ENCODE assay signal across 30 cellular contexts in genomic region chr20:59068534-59068933, GRCh38. TPM values are rescaled to one million over a fixed set of nuclear protein-coding genes. Genes with fewer than 3 reads are reported as not detected.
"Had no signal": no experiment of that assay in that cellular context is flagged by ENCODE, and none has a peak within 500 bp of the region (broad histone marks: within the 10 kb centered on the region; RNA-seq: fewer than 3 reads in every experiment).

No MANE protein-coding gene starts in this region.

- H3K27ac Mint-ChIP-seq: naive thymus-derived CD8-positive, alpha-beta T cell; nephron; neural progenitor cell; stimulated activated memory B cell treated with anti-CD40 and anti-IgM and Interleukin-4, amounts not matched to agents 10 μg/mL and 1 μg/mL and 100 μg/mL, for 72 hours; stimulated activated naive CD8-positive, alpha-beta T cell treated with anti-CD3 and anti-CD28 coated beads, Interleukin-15, amount 100 ng/mL, for 72 hours had no signal

- H3K4me3 ChIP-seq: heart right ventricle, hepatocyte, left lung, lower lobe of right lung, neural progenitor cell, psoas muscle, right atrium auricular region, right lobe of liver, smooth muscle cell, testis, thyroid gland, upper lobe of right lung had no signal

- H3K4me3 Mint-ChIP-seq: naive thymus-derived CD8-positive, alpha-beta T cell; nephron; neural progenitor cell; stimulated activated memory B cell treated with anti-CD40 and anti-IgM and Interleukin-4, amounts not matched to agents 10 μg/mL and 1 μg/mL and 100 μg/mL, for 72 hours; stimulated activated naive CD8-positive, alpha-beta T cell treated with anti-CD3 and anti-CD28 coated beads, Interleukin-15, amount 100 ng/mL, for 72 hours had no signal

- H3K4me2 ChIP-seq: hepatocyte, neural progenitor cell, smooth muscle cell had no signal

- H3K9me3 ChIP-seq: heart right ventricle, left lung, lower lobe of right lung, neutrophil, psoas muscle, right atrium auricular region, right lobe of liver, testis, thyroid gland, upper lobe of right lung had no signal

- H3K4me1 ChIP-seq: neural progenitor cell, parathyroid adenoma, psoas muscle, right lobe of liver, testis, upper lobe of right lung had no signal

- H3K36me3 Mint-ChIP-seq: naive thymus-derived CD8-positive, alpha-beta T cell; neural progenitor cell; stimulated activated memory B cell treated with anti-CD40 and anti-IgM and Interleukin-4, amounts not matched to agents 10 μg/mL and 1 μg/mL and 100 μg/mL, for 72 hours had no signal

- DNase-seq: heart right ventricle; kidney; left colon; left lung; lower lobe of right lung; mammary epithelial cell; mesenchymal stem cell; naive thymus-derived CD8-positive, alpha-beta T cell; occipital lobe; psoas muscle; right lobe of liver; stimulated activated CD4-positive, alpha-beta T cell treated with anti-CD3 and anti-CD28 coated beads, Interleukin-1b, Interleukin-23, amount 100 ng/mL, for 48 hours; stimulated activated CD4-positive, alpha-beta T cell treated with anti-CD3 and anti-CD28 coated beads, Interleukin-2, amount 100 ng/mL, for 48 hours; stimulated activated CD4-positive, alpha-beta T cell treated with anti-CD3 and anti-CD28 coated beads, Interleukin-4, amount 100 ng/mL, for 4 hours; stimulated activated CD8-positive, alpha-beta memory T cell treated with anti-CD3 and anti-CD28 coated beads, Interleukin-4, amount 100 ng/mL, for 48 hours; stimulated activated naive CD4-positive, alpha-beta T cell treated with Interleukin-2 at 50 U/mL for 16 hours; stimulated activated naive CD8-positive, alpha-beta T cell treated with anti-CD3 and anti-CD28 coated beads, Interleukin-15, amount 100 ng/mL, for 72 hours; testis; thyroid gland; trophoblast cell; upper lobe of right lung had no signal

- ATAC-seq: heart right ventricle; left colon; left lung; lower lobe of right lung; naive thymus-derived CD8-positive, alpha-beta T cell; psoas muscle; right lobe of liver; stimulated activated memory B cell treated with anti-CD40 and anti-IgM and Interleukin-4, amounts not matched to agents 10 μg/mL and 1 μg/mL and 100 μg/mL, for 72 hours; stimulated activated naive CD8-positive, alpha-beta T cell treated with anti-CD3 and anti-CD28 coated beads, Interleukin-15, amount 100 ng/mL, for 72 hours; upper lobe of right lung had no signal

- H3K27me3 ChIP-seq: right atrium auricular region, testis, thyroid gland, upper lobe of right lung had no signal

- H3K79me2 ChIP-seq: hepatocyte, parathyroid adenoma had no signal

- H3K27me3 Mint-ChIP-seq: stimulated activated memory B cell treated with anti-CD40 and anti-IgM and Interleukin-4, amounts not matched to agents 10 μg/mL and 1 μg/mL and 100 μg/mL, for 72 hours had no signal

- H3K36me3 ChIP-seq: heart right ventricle, left lung, lower lobe of right lung, neural progenitor cell, neutrophil, right atrium auricular region, right lobe of liver, thyroid gland, upper lobe of right lung had no signal

- H3K9me3 Mint-ChIP-seq: naive thymus-derived CD8-positive, alpha-beta T cell; nephron; neural progenitor cell; stimulated activated memory B cell treated with anti-CD40 and anti-IgM and Interleukin-4, amounts not matched to agents 10 μg/mL and 1 μg/mL and 100 μg/mL, for 72 hours; stimulated activated naive CD8-positive, alpha-beta T cell treated with anti-CD3 and anti-CD28 coated beads, Interleukin-15, amount 100 ng/mL, for 72 hours had no signal

- H3K27ac ChIP-seq: heart right ventricle, hepatocyte, left lung, lower lobe of right lung, neural progenitor cell, neutrophil, parathyroid adenoma, psoas muscle, right atrium auricular region, right lobe of liver, testis, thyroid gland, upper lobe of right lung had no signal

- H3K9ac ChIP-seq: neural progenitor cell, parathyroid adenoma had no signal

- H2AFZ ChIP-seq: hepatocyte, neural progenitor cell, parathyroid adenoma had no signal

RNA-seq across cellular contexts. Expression of gene TUBB1, which starts 49.3 kb away (rescaled TPM):
- total RNA-seq: kidney; left colon; mammary epithelial cell; naive thymus-derived CD8-positive, alpha-beta T cell; osteocyte had no signal
- polyA plus RNA-seq: smooth muscle cell had no signal
